8 cellular contexts compared by ENCODE assay signal in the genomic region with DNA sequence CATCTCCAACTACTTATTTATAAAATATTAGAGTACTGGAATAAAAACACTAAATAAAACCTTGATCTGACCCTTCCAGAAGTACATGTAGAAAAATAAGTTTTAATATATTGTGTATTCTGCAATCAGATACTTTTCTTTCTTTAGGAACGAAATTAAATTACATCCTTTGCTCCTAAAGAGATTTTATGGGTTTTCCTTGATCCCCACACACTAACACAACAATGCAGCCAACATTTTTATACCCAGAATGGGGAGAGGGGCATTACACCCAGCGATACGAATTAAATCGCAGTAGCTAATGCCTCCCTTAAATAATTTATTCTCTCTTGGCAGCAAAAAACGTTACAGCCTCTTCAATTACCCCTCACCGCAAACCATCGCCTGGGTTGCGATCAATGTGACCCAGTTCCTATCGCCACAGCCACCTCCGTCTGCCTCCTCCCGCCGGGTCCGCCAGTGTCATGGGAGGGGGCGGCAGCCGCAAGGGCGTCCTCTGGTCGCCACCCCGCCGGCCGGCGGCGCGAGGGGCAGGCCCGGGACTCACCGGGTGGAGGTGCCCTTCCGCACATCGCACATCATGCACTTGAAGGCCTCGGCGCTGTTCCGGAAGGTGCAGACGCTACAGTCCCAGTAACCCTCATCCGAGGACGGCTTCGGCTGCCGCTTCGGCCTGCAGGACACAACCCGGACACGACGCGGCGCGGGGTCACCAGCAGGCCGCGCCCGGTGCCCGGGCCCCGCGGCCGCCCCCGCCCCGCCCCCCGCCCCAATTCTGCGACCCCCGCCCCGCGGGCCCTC. TPM values are rescaled to one million over a fixed set of nuclear protein-coding genes. Genes with fewer than 3 reads are reported as not detected.
DNase-seq lines count a peak whose midpoint lies in the region; ATAC-seq and TF ChIP-seq lines count a peak whose summit lies in the region.

No MANE protein-coding gene starts in this region.

- peaks cover 50% of the 10 kb centered on the region for H3K79me2 ChIP-seq in hepatocyte

- H3K27me3 ChIP-seq in hepatocyte = no peaks in the 10 kb centered on the region

- peaks cover 14% of the 10 kb centered on the region for H3K4me1 ChIP-seq in hepatocyte (ENCODE audit: insufficient read depth)

- no peaks in the 10 kb centered on the region for H3K9me2 ChIP-seq in hepatocyte (replicated peaks; ENCODE audit: insufficient read depth)

- H3K4me2 ChIP-seq in hepatocyte = peak overlapping the region; percentile 86

- H3K9me3 ChIP-seq in hepatocyte (ENCODE audit: low read depth) = no peaks in the 10 kb centered on the region

- in situ Hi-C loops in GM13977 (cut with MboI; ENCODE audit: low pct_unique_long_range_greater_than_20kb, low sequenced_read_pairs, unreplicated experiment) = no loop called here

- peak; percentile 62 for TF ChIP-seq CTCF in GM13977 (IDR thresholded peaks at IDR 0.05; ENCODE audit: extremely low read depth, insufficient read depth, missing control alignments)
- TF ChIP-seq CTCF in hepatocyte (IDR thresholded peaks at IDR 0.05; ENCODE audit: poor library complexity) = peak; percentile 56

- ATAC-seq in HG02759 (IDR thresholded peaks at IDR 0.05; ENCODE audit: unreplicated experiment) = peak; percentile 81

- H3K4me3 ChIP-seq in hepatocyte = peak overlapping the region; percentile 86

- H3K36me3 ChIP-seq in hepatocyte (replicated peaks; ENCODE audit: insufficient read depth, low read depth) = no peaks in the 10 kb centered on the region

- H2AFZ ChIP-seq in hepatocyte = peak overlapping the region; percentile 77

- H4K20me1 ChIP-seq in hepatocyte (ENCODE audit: insufficient read depth, poor library complexity, severe bottlenecking) = peaks cover 10% of the 10 kb centered on the region

- DNase-seq in GM13977 (ENCODE audit: low spot score) (peak; percentile 88), NCI-H1105 treated with DMSO at 0.1 percent for 48 hours (lab: John Stamatoyannopoulos, UW) (peak; percentile 72), T-helper 2 cell (peak; percentile 31 to 90 (median 57)), anterior cingulate cortex (lab: John Stamatoyannopoulos, UW) (peak in 53 of 58 donors; percentile 12 to 71 (median 42)), hepatocyte (ENCODE audit: low spot score) (peak; percentile 91), renal cortical epithelial cell (ENCODE audit: low read depth) (peak; percentile 67), OCI-M2 (lab: John Stamatoyannopoulos, UW; ENCODE audit: unreplicated experiment) (no peak)

- H3K27ac ChIP-seq in hepatocyte = peak overlapping the region; percentile 98

- WGBS in hepatocyte (ENCODE audit: low lambda C conversion rate, missing lambda C conversion rate) = under 1% methylated on average over 35 of the region's 56 CpGs

RNA-seq across cellular contexts. Expression of a gene that starts 0.8 kb away (rescaled TPM):
- total RNA-seq in hepatocyte (21.4 and 35.5 TPM in 2 replicates), renal cortical epithelial cell (21.2 and 25.9 TPM in 2 replicates)
- polyA plus RNA-seq in hepatocyte = 15.3 and 19.6 TPM in 2 replicates
